Comparison of ENCODE assay signal across 10 cellular contexts in the genomic region with DNA sequence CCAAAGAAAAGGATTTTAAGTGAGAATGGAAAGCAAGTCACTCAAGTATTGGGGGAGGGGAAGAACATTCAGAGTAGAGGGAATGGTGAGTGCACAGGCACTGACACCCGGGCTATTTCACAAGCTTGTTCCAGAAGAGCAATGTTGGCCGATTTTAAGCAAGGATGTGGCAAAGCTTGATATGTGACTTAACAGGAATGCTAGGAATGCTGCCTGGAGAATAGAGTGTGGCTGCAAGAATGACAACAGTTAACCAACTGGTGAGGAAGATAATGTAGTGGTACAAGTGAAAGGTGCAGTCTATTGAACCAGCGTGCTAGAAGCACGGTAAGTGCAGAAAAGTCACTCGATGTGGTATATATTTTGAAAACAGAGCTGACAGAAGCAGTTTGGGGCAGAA. TPM values are rescaled to one million over a fixed set of nuclear protein-coding genes. Genes with fewer than 3 reads are reported as not detected.
DNase-seq lines count a peak whose midpoint lies in the region.
"Had no signal": no experiment of that assay in that cellular context is flagged by ENCODE, and none has a peak within 500 bp of the region (broad histone marks: within the 10 kb centered on the region; RNA-seq: fewer than 3 reads in every experiment).

No MANE protein-coding gene starts in this region.

- H3K27me3 Mint-ChIP-seq in dendritic cell treated with granulocyte-macrophage colony-stimulating factor and Interleukin-4, amounts not matched to agents 40 ng/mL and 50 ng/mL, for 4 days: peaks cover 12% of the 10 kb centered on the region
- H3K27me3 Mint-ChIP-seq in activated CD4-positive, alpha-beta T cell treated with anti-CD3 and anti-CD28 coated beads, Interleukin-2, amount 10 ng/mL, durations not matched to agents 24 days and 14 days: peaks cover 11% of the 10 kb centered on the region

- intact Hi-C loops in dendritic cell treated with granulocyte-macrophage colony-stimulating factor and Interleukin-4, amounts not matched to agents 40 ng/mL and 50 ng/mL, for 4 days (cut with micrococcal nuclease): loop anchor here (5.0 kb wide), 1 partner anchor 35 kb away; no protein-coding TSS in a partner anchor
- intact Hi-C loops in activated CD4-positive, alpha-beta T cell treated with anti-CD3 and anti-CD28 coated beads, Interleukin-2, amount 10 ng/mL, durations not matched to agents 24 days and 14 days (cut with micrococcal nuclease): no loop called here

- H3K27me3 ChIP-seq in ACC112 (ENCODE audit: insufficient read depth, low read length): no peaks in the 10 kb centered on the region
- H3K27me3 ChIP-seq in HUES64 (ENCODE audit: insufficient read depth, low read length): no peaks in the 10 kb centered on the region

- peaks cover 2% of the 10 kb centered on the region for H3K79me2 ChIP-seq in ACC112 (ENCODE audit: control insufficient read depth, insufficient read depth, low read length, unreplicated experiment)

- 31% methylated on average over 5 of the region's 5 CpGs for WGBS in HUES64

- H3K27ac ChIP-seq in ACC112 (ENCODE audit: low read depth, low read length) (peak overlapping the region; percentile 92), HUES64 (ENCODE audit: low read depth, low read length) (peak overlapping the region; percentile 17), substantia nigra (ENCODE audit: low read depth, low read length, poor library complexity, severe bottlenecking) (no peak overlapping the region)

- peak; percentile 98 for DNase-seq in kidney tubule cell (ENCODE audit: low spot score)
- DNase-seq in stimulated activated CD4-positive, alpha-beta T cell treated with anti-CD3 and anti-CD28 coated beads, Interleukin-4, amount 100 ng/mL, for 1 hour: no peak
- DNase-seq in substantia nigra (lab: John Stamatoyannopoulos, UW): no peak
- DNase-seq in activated CD4-positive, alpha-beta T cell treated with anti-CD3 and anti-CD28 coated beads, Interleukin-2, amount 10 ng/mL, durations not matched to agents 24 days and 14 days: no peak
- no peak for DNase-seq in NOMO-1 treated with dmso at 0.1 percent for 144 hours (lab: John Stamatoyannopoulos, UW; ENCODE audit: unreplicated experiment)
- DNase-seq: NCI-H1436 treated with DMSO at 0.1 percent for 48 hours had no signal

- no peak overlapping the region for H3K4me3 Mint-ChIP-seq in dendritic cell treated with granulocyte-macrophage colony-stimulating factor and Interleukin-4, amounts not matched to agents 40 ng/mL and 50 ng/mL, for 4 days
- H3K4me3 Mint-ChIP-seq in activated CD4-positive, alpha-beta T cell treated with anti-CD3 and anti-CD28 coated beads, Interleukin-2, amount 10 ng/mL, durations not matched to agents 24 days and 14 days: no peak overlapping the region
- H3K4me3 Mint-ChIP-seq: CD14-positive monocyte had no signal

- H3K9me3 Mint-ChIP-seq in dendritic cell treated with granulocyte-macrophage colony-stimulating factor and Interleukin-4, amounts not matched to agents 40 ng/mL and 50 ng/mL, for 4 days: no peaks in the 10 kb centered on the region
- H3K9me3 Mint-ChIP-seq in activated CD4-positive, alpha-beta T cell treated with anti-CD3 and anti-CD28 coated beads, Interleukin-2, amount 10 ng/mL, durations not matched to agents 24 days and 14 days: no peaks in the 10 kb centered on the region
- H3K9me3 Mint-ChIP-seq: CD14-positive monocyte had no signal

- no peaks in the 10 kb centered on the region for H3K9me3 ChIP-seq in HUES64 (ENCODE audit: insufficient read depth, low read depth, low read length)

- H3K27ac Mint-ChIP-seq in dendritic cell treated with granulocyte-macrophage colony-stimulating factor and Interleukin-4, amounts not matched to agents 40 ng/mL and 50 ng/mL, for 4 days: peak overlapping the region; percentile 9
- H3K27ac Mint-ChIP-seq in activated CD4-positive, alpha-beta T cell treated with anti-CD3 and anti-CD28 coated beads, Interleukin-2, amount 10 ng/mL, durations not matched to agents 24 days and 14 days: no peak overlapping the region
- H3K27ac Mint-ChIP-seq: CD14-positive monocyte had no signal

- H3K4me3 ChIP-seq in ACC112 (ENCODE audit: low read depth, low read length): peak overlapping the region; percentile 15
- H3K4me3 ChIP-seq in HUES64 (ENCODE audit: low read length): 0 out of 2 replicates have a peak overlapping the region, but pooled peaks have one; percentile 10

- H3K9ac ChIP-seq in HUES64 (ENCODE audit: low read depth, low read length): no peak overlapping the region

- H3K36me3 ChIP-seq in ACC112 (ENCODE audit: insufficient read depth, low read length) (no peaks in the 10 kb centered on the region), HUES64 (ENCODE audit: insufficient read depth, low read length) (no peaks in the 10 kb centered on the region)

- no peaks in the 10 kb centered on the region for H3K36me3 Mint-ChIP-seq in dendritic cell treated with granulocyte-macrophage colony-stimulating factor and Interleukin-4, amounts not matched to agents 40 ng/mL and 50 ng/mL, for 4 days (ENCODE audit: low read depth)
- no peaks in the 10 kb centered on the region for H3K36me3 Mint-ChIP-seq in activated CD4-positive, alpha-beta T cell treated with anti-CD3 and anti-CD28 coated beads, Interleukin-2, amount 10 ng/mL, durations not matched to agents 24 days and 14 days (ENCODE audit: low read depth)
- H3K36me3 Mint-ChIP-seq: CD14-positive monocyte had no signal

- peaks cover 51% of the 10 kb centered on the region for H3K4me1 Mint-ChIP-seq in dendritic cell treated with granulocyte-macrophage colony-stimulating factor and Interleukin-4, amounts not matched to agents 40 ng/mL and 50 ng/mL, for 4 days (ENCODE audit: low read depth)
- H3K4me1 Mint-ChIP-seq in activated CD4-positive, alpha-beta T cell treated with anti-CD3 and anti-CD28 coated beads, Interleukin-2, amount 10 ng/mL, durations not matched to agents 24 days and 14 days: peaks cover 33% of the 10 kb centered on the region

- H3K4me1 ChIP-seq in ACC112 (ENCODE audit: control insufficient read depth, insufficient read depth, low read length, unreplicated experiment) (peaks cover 75% of the 10 kb centered on the region), HUES64 (ENCODE audit: insufficient read depth, low read length) (peaks cover 39% of the 10 kb centered on the region)

- no peak overlapping the region for H2AFZ ChIP-seq in ACC112 (ENCODE audit: low read length, unreplicated experiment)

RNA-seq across cellular contexts. Expression of gene CCDC80, which starts 6.2 kb away (rescaled TPM):
- polyA plus RNA-seq in HUES64 (2013, experiment 1 of 2): 16.4 TPM
- 32.6 TPM for polyA plus RNA-seq in HUES64 (2013, experiment 2 of 2)
- not detected in 2 replicates for total RNA-seq in activated CD4-positive, alpha-beta T cell treated with anti-CD3 and anti-CD28 coated beads, Interleukin-2, amount 10 ng/mL, durations not matched to agents 24 days and 14 days
